In genomic region chr22:39275814-39276443, GRCh38 we compare ENCODE assay signal across 11 cellular contexts.
"Had no signal": no experiment of that assay in that cellular context is flagged by ENCODE, and none has a peak within 500 bp of the region (broad histone marks: within the 10 kb centered on the region; RNA-seq: fewer than 3 reads in every experiment).

No MANE protein-coding gene starts in this region.

- H3K27ac Mint-ChIP-seq: activated naive CD8-positive, alpha-beta T cell; nephron progenitor cell; stimulated activated naive CD8-positive, alpha-beta T cell treated with anti-CD3 and anti-CD28 coated beads, Interleukin-15, amount 100 ng/mL, for 72 hours had no signal

- H3K4me1 Mint-ChIP-seq: stimulated activated naive CD8-positive, alpha-beta T cell treated with anti-CD3 and anti-CD28 coated beads, Interleukin-15, amount 100 ng/mL, for 72 hours had no signal

- H3K4me1 ChIP-seq: parathyroid adenoma had no signal

- ATAC-seq: stimulated activated naive CD8-positive, alpha-beta T cell treated with anti-CD3 and anti-CD28 coated beads, Interleukin-15, amount 100 ng/mL, for 72 hours had no signal

- DNase-seq: dorsolateral prefrontal cortex; kidney; left ventricle myocardium inferior; mesendoderm; nephron progenitor cell; stimulated activated CD4-positive, alpha-beta T cell treated with anti-CD3 and anti-CD28 coated beads, Interleukin-15, amount 100 ng/mL, for 24 hours; stimulated activated CD4-positive, alpha-beta T cell treated with anti-CD3 and anti-CD28 coated beads, Interleukin-4, amount 100 ng/mL, for 24 hours; stimulated activated naive CD8-positive, alpha-beta T cell treated with anti-CD3 and anti-CD28 coated beads, Interleukin-15, amount 100 ng/mL, for 72 hours had no signal

- H3K36me3 Mint-ChIP-seq: activated naive CD8-positive, alpha-beta T cell had no signal

- H3K4me3 ChIP-seq: dorsolateral prefrontal cortex, hepatocyte, left ventricle myocardium inferior had no signal

- H3K36me3 ChIP-seq: left ventricle myocardium inferior had no signal

- H3K27ac ChIP-seq: dorsolateral prefrontal cortex, hepatocyte, parathyroid adenoma had no signal

- H3K4me3 Mint-ChIP-seq: activated naive CD8-positive, alpha-beta T cell; nephron progenitor cell; stimulated activated naive CD8-positive, alpha-beta T cell treated with anti-CD3 and anti-CD28 coated beads, Interleukin-15, amount 100 ng/mL, for 72 hours had no signal

- H3K27me3 ChIP-seq: dorsolateral prefrontal cortex, hepatocyte had no signal
